8 cellular contexts compared by ENCODE assay signal in genomic region chr19:36849701-36850645, GRCh38. TPM values are rescaled to one million over a fixed set of nuclear protein-coding genes. Genes with fewer than 3 reads are reported as not detected.
A peak's percentile ranks its signal among the peaks of the same experiment; 100 is the strongest.
DNase-seq lines count a peak whose midpoint lies in the region; ATAC-seq and TF ChIP-seq lines count a peak whose summit lies in the region.

No MANE protein-coding gene starts in this region.

- H3K4me3 ChIP-seq in dorsolateral prefrontal cortex (peak overlapping the region; percentile 63 to 99 (median 89)), liver (ENCODE audit: low read depth in 1 of 3, low read length in 3 of 3) (peak overlapping the region; percentile 52 to 98 (median 91))

- H3K9me3 ChIP-seq in liver (ENCODE audit: control insufficient read depth in 4 of 4, low read length in 3 of 4) = peaks cover 8 to 13% (median 10%) of the 10 kb centered on the region in 4 donors

- TF ChIP-seq POLR2A in GM19099 (IDR thresholded peaks at IDR 0.05; ENCODE audit: extremely low read depth, insufficient read length, low read depth) = peak; percentile 62

- TF ChIP-seq RAD21 in liver (IDR thresholded peaks at IDR 0.05) = no peak

- DNase-seq in Ammon's horn (ENCODE audit: low spot score) = peak; percentile 94
- DNase-seq in NCI-H526 (lab: John Stamatoyannopoulos, UW) = peak; percentile 92 to 95
- peak; percentile 86 to 87 for DNase-seq in activated CD4-positive, alpha-beta T cell treated with anti-CD3 and anti-CD28 coated beads, Interleukin-2, amount 50 U/mL, for 4 hours
- peak; percentile 82 to 95 (median 93) for DNase-seq in dorsolateral prefrontal cortex
- DNase-seq in stimulated activated CD4-positive, alpha-beta T cell treated with anti-CD3 and anti-CD28 coated beads, Interleukin-2, amount 100 ng/mL, for 48 hours = peak; percentile 76 to 81

- peak overlapping the region; percentile 76 to 81 for H3K9ac ChIP-seq in liver (ENCODE audit: low read depth in 1 of 2, low read length in 2 of 2)

- H3K27me3 ChIP-seq in dorsolateral prefrontal cortex (no peaks in the 10 kb centered on the region), liver (ENCODE audit: control insufficient read depth in 4 of 4, insufficient read depth in 4 of 4, low read length in 3 of 4) (no peaks in the 10 kb centered on the region)

- TF ChIP-seq CTCF in dorsolateral prefrontal cortex (IDR thresholded peaks at IDR 0.05 in 54 of 56, conservative IDR thresholded peaks at IDR 0.05 in 2 of 56; ENCODE audit: low read depth in 1 of 56, partially characterized antibody in 56 of 56) (peak in 7 of 56 donors; percentile 5 to 21 (median 10)), liver (IDR thresholded peaks at IDR 0.05; ENCODE audit: low read depth, low read length, missing input control) (no peak)

- peaks cover 2 to 14% (median 12%) of the 10 kb centered on the region in 4 donors for H3K36me3 ChIP-seq in liver (ENCODE audit: control insufficient read depth in 4 of 4, insufficient read depth in 3 of 4, low read depth in 1 of 4, low read length in 3 of 4)

- ATAC-seq in HG03432 (IDR thresholded peaks at IDR 0.05; ENCODE audit: unreplicated experiment) = peak; percentile 79

- peaks cover 0 to 14% (median 8%) of the 10 kb centered on the region in 4 donors for H3K4me1 ChIP-seq in liver (ENCODE audit: control insufficient read depth in 4 of 4, insufficient read depth in 4 of 4, low read length in 3 of 4)

- under 1% methylated on average over 37 of the region's 37 CpGs for WGBS in liver

- H3K27ac ChIP-seq in dorsolateral prefrontal cortex = peak overlapping the region; percentile 79 to 98 (median 94)
- H3K27ac ChIP-seq in liver (ENCODE audit: low read depth in 1 of 2, low read length in 2 of 2) = peak overlapping the region; percentile 70 to 89

- intact Hi-C loops in dorsolateral prefrontal cortex (cut with DNase I) = loop anchor here (1.0 to 10.0 kb wide), 9 partner anchors 12 to 619 kb away; partner anchors contain the start of genes ZNF260 (in 1 of the 2), ZNF527 (in 1 of the 2), ZNF568 (in 1 of the 2) and ZNF570 (in 1 of the 2)

TF ChIP-seq in liver, 16 proteins besides CTCF, POLR2A, EP300 and RAD21:
- TF ChIP-seq TAF1 (conservative IDR thresholded peaks at IDR 0.05) = peak; percentile 74
- no peak for TF ChIP-seq JUND (IDR thresholded peaks at IDR 0.05)
- TF ChIP-seq ZBTB33 (IDR thresholded peaks at IDR 0.05) = no peak
- TF ChIP-seq SP1 (IDR thresholded peaks at IDR 0.05) = no peak
- peak; percentile 92 for TF ChIP-seq YY1 (IDR thresholded peaks at IDR 0.05)
- peak; percentile 20 for TF ChIP-seq MAX (IDR thresholded peaks at IDR 0.05)
- TF ChIP-seq HNF4A (conservative IDR thresholded peaks at IDR 0.05) = peak in 1 of 2 donors; percentile 5
- peak in 1 of 2 donors; percentile 76 for TF ChIP-seq GABPA (IDR thresholded peaks at IDR 0.05 in 1 of 2, conservative IDR thresholded peaks at IDR 0.05 in 1 of 2)
- TF ChIP-seq RXRA (IDR thresholded peaks at IDR 0.05) = peak; percentile 8 to 32

RNA-seq across cellular contexts. Expression of gene ZNF345, which starts 0.7 kb away (rescaled TPM):
- 10 to 100 TPM in 66 of 120 experiments, 1 to 10 TPM in 54; 4.2 to 23.2 (median 10.2) TPM for total RNA-seq in dorsolateral prefrontal cortex
- 1 to 10 TPM; 2.3 to 4.7 TPM for total RNA-seq in liver
- polyA plus RNA-seq in liver = 1 to 10 TPM in 1 of 2 donors, under 1 TPM in 1; 0.67 to 1.9 TPM

RNA-seq across cellular contexts. Expression of gene ZNF790, which starts 11.8 kb away (rescaled TPM):
- total RNA-seq in dorsolateral prefrontal cortex = 10 to 100 TPM in 105 of 120 experiments, 1 to 10 TPM in 15; 8.6 to 21.8 (median 12.8) TPM
- total RNA-seq in liver = 1 to 10 TPM; 5.3 to 5.5 TPM
- polyA plus RNA-seq in liver = 1 to 10 TPM; 2.8 to 3.1 TPM

Comparison
In these comparisons a context has a peak if more than half of its experiments do, and no peak if none do; other contexts are left out.
1. Peak in every context shown above with its lines: DNase-seq, ATAC-seq, H3K4me3 ChIP-seq and H3K27ac ChIP-seq.